1 cellular context compared by ENCODE assay signal in the genomic region with DNA sequence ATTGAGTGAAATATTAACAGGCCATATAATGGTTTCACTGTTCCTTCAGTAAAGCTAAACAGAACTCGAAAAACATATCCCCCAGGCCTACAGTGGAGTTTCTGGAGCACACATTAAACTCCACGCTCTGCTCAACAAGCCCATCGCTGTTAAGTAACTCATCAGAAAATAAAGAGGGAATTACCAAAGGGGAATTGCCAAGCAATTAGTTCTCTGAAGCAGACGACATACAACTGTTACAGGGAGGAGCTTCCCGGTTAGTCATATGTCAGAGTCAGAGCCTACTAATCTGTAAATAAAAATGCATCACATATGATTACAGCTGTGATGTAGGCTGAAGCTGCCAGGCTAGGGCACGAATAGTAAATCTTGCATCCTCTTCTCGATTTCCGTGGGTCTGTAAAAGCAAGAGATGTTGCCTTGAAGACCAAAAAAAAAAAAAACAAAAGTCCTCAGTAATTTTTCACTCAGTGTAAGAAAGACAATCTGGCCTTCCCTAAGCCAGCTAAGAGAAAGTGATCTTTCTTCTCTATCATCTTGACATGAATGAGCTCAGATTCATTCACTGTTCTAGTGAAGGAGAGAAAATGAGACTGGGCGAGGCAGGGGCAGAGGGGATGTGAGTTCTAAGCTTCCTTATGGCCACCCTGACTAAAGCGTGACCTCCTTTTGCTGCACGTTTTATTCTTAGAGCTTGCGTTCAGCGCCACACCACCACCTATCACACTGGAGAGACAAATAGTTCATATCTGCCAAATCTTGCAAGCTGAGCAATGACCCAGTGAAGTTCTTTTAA.
TF ChIP-seq lines count a peak whose summit lies in the region.

No MANE protein-coding gene starts in this region.

TF ChIP-seq in HEK293, 187 proteins besides CTCF, POLR2A, EP300 and RAD21 (continued from another document):
- 0 out of 2 replicates have a peak, but pooled peaks have one; percentile 48 for TF ChIP-seq ZBTB6 (tag by site-specific recombination; IDR thresholded peaks at IDR 0.05)
- no peak for TF ChIP-seq MYNN (tag by site-specific recombination; IDR thresholded peaks at IDR 0.05; ENCODE audit: borderline replicate concordance)
- no peak for TF ChIP-seq SP2 (tag by site-specific recombination; IDR thresholded peaks at IDR 0.05)
- no peak for TF ChIP-seq ZNF600 (tag by site-specific recombination; IDR thresholded peaks at IDR 0.05)
- no peak for TF ChIP-seq HOXA7 (CRISPR knock-in tag; IDR thresholded peaks at IDR 0.05; ENCODE audit: borderline replicate concordance)
- TF ChIP-seq, protein P1, sequence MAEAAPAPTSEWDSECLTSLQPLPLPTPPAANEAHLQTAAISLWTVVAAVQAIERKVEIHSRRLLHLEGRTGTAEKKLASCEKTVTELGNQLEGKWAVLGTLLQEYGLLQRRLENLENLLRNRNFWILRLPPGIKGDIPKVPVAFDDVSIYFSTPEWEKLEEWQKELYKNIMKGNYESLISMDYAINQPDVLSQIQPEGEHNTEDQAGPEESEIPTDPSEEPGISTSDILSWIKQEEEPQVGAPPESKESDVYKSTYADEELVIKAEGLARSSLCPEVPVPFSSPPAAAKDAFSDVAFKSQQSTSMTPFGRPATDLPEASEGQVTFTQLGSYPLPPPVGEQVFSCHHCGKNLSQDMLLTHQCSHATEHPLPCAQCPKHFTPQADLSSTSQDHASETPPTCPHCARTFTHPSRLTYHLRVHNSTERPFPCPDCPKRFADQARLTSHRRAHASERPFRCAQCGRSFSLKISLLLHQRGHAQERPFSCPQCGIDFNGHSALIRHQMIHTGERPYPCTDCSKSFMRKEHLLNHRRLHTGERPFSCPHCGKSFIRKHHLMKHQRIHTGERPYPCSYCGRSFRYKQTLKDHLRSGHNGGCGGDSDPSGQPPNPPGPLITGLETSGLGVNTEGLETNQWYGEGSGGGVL (tag by site-specific recombination; IDR thresholded peaks at IDR 0.05), result no peak
- TF ChIP-seq SALL2 (tag by site-specific recombination; IDR thresholded peaks at IDR 0.05; ENCODE audit: borderline replicate concordance), result no peak
- no peak for TF ChIP-seq EGR2 (tag by site-specific recombination; IDR thresholded peaks at IDR 0.05; ENCODE audit: low read depth)
- peak; percentile 66 for TF ChIP-seq ZNF335 (tag by site-specific recombination; conservative IDR thresholded peaks at IDR 0.05)
- no peak for TF ChIP-seq ZSCAN16 (tag by site-specific recombination; IDR thresholded peaks at IDR 0.05)
- no peak for TF ChIP-seq BCL11B (tag by site-specific recombination; IDR thresholded peaks at IDR 0.05; ENCODE audit: low read depth)
- TF ChIP-seq ZNF626 (tag by site-specific recombination; IDR thresholded peaks at IDR 0.05), result no peak
- peak; percentile 57 for TF ChIP-seq ZBTB17 (tag by site-specific recombination; IDR thresholded peaks at IDR 0.05)
- TF ChIP-seq ZNF645 (tag by site-specific recombination; IDR thresholded peaks at IDR 0.05), result no peak
- TF ChIP-seq REST (tag by site-specific recombination; IDR thresholded peaks at IDR 0.05), result no peak
- 0 out of 2 replicates have a peak, but pooled peaks have one; percentile 10 for TF ChIP-seq ZNF660 (tag by site-specific recombination; IDR thresholded peaks at IDR 0.05)
- no peak for TF ChIP-seq ZNF175 (tag by site-specific recombination; IDR thresholded peaks at IDR 0.05)
- no peak for TF ChIP-seq GLIS2 (tag by site-specific recombination; IDR thresholded peaks at IDR 0.05)
- TF ChIP-seq ZNF140 (tag by site-specific recombination; IDR thresholded peaks at IDR 0.05), result no peak
- TF ChIP-seq ZNF513 (tag by site-specific recombination; IDR thresholded peaks at IDR 0.05), result no peak
- TF ChIP-seq ZNF555 (tag by site-specific recombination; conservative IDR thresholded peaks at IDR 0.05), result no peak
- TF ChIP-seq SCRT2 (tag by site-specific recombination; IDR thresholded peaks at IDR 0.05), result no peak
- TF ChIP-seq KLF16 (tag by site-specific recombination; IDR thresholded peaks at IDR 0.05), result no peak
- no peak for TF ChIP-seq ZNF112 (tag by site-specific recombination; IDR thresholded peaks at IDR 0.05)
- no peak for TF ChIP-seq ZNF114 (tag by site-specific recombination; IDR thresholded peaks at IDR 0.05)
- TF ChIP-seq ZNF658 (tag by site-specific recombination; IDR thresholded peaks at IDR 0.05), result no peak
